In genomic region chr1:30273456-30273855, GRCh38 we compare ENCODE assay signal across 15 cellular contexts.
DNase-seq lines count a peak whose midpoint lies in the region; TF ChIP-seq lines count a peak whose summit lies in the region.
"Had no signal": no experiment of that assay in that cellular context is flagged by ENCODE, and none has a peak within 500 bp of the region (broad histone marks: within the 10 kb centered on the region; RNA-seq: fewer than 3 reads in every experiment).

No MANE protein-coding gene starts in this region.

- intact Hi-C loops in activated T-helper 2 cell treated with anti-CD3 and anti-CD28 coated beads, Interferon-gamma antibody, Interleukin-2, Interleukin-4, amounts not matched to agents 10 μg/mL and 5 μg/mL and 100 μg/mL, durations not matched to agents 14 hours and 24 hours and 36 hours (cut with micrococcal nuclease), result no loop called here

- no peak overlapping the region for H2BK5ac ChIP-seq in trophoblast cell (ENCODE audit: low read depth, low read length, poor library complexity)

- no peaks in the 10 kb centered on the region for H3K9me3 Mint-ChIP-seq in endodermal cell
- H3K9me3 Mint-ChIP-seq in activated T-helper 2 cell treated with anti-CD3 and anti-CD28 coated beads, Interferon-gamma antibody, Interleukin-2, Interleukin-4, amounts not matched to agents 10 μg/mL and 5 μg/mL and 100 μg/mL, durations not matched to agents 14 hours and 24 hours and 36 hours, result no peaks in the 10 kb centered on the region
- H3K9me3 Mint-ChIP-seq: CD4-positive, alpha-beta memory T cell had no signal

- H3K23ac ChIP-seq in trophoblast cell (ENCODE audit: low read length), result no peak overlapping the region

- H3K27me3 Mint-ChIP-seq in endodermal cell (ENCODE audit: insufficient read depth), result no peaks in the 10 kb centered on the region
- peaks cover 3% of the 10 kb centered on the region for H3K27me3 Mint-ChIP-seq in activated T-helper 2 cell treated with anti-CD3 and anti-CD28 coated beads, Interferon-gamma antibody, Interleukin-2, Interleukin-4, amounts not matched to agents 10 μg/mL and 5 μg/mL and 100 μg/mL, durations not matched to agents 14 hours and 24 hours and 36 hours (ENCODE audit: low read depth)

- no peak overlapping the region for H3K4me3 Mint-ChIP-seq in endodermal cell
- no peak overlapping the region for H3K4me3 Mint-ChIP-seq in activated T-helper 2 cell treated with anti-CD3 and anti-CD28 coated beads, Interferon-gamma antibody, Interleukin-2, Interleukin-4, amounts not matched to agents 10 μg/mL and 5 μg/mL and 100 μg/mL, durations not matched to agents 14 hours and 24 hours and 36 hours (ENCODE audit: low read depth)
- H3K4me3 Mint-ChIP-seq: CD4-positive, alpha-beta memory T cell had no signal

- no peak overlapping the region for H3K18ac ChIP-seq in trophoblast cell (ENCODE audit: low read length)

- 96 to 100% methylated on average over 4 to 5 of the region's 5 CpGs for WGBS in endodermal cell (ENCODE audit: insufficient coverage in 1 of 2, insufficient read length in 1 of 2), 2 experiments
- no CpG with 5 or more reads among the region's 5 CpGs for WGBS in trophoblast cell (ENCODE audit: extremely low coverage, insufficient coverage, insufficient read length)

- H3K79me1 ChIP-seq in trophoblast cell (ENCODE audit: low read length), result no peaks in the 10 kb centered on the region

- H3K4me2 ChIP-seq in BLaER1, result peak overlapping the region; percentile 68
- H3K4me2 ChIP-seq in trophoblast cell (ENCODE audit: low read length), result no peak overlapping the region

- H3K4me1 ChIP-seq in BLaER1, result peaks cover 49% of the 10 kb centered on the region
- H3K4me1 ChIP-seq in endodermal cell (ENCODE audit: control insufficient read depth, insufficient read depth, low read length), result no peaks in the 10 kb centered on the region
- H3K4me1 ChIP-seq in trophoblast cell (ENCODE audit: control insufficient read depth in 1 of 2, insufficient read depth in 2 of 2, low read length in 2 of 2), result no peaks in the 10 kb centered on the region

- H4K91ac ChIP-seq in trophoblast cell (ENCODE audit: low read depth, low read length), result no peak overlapping the region

- H2BK12ac ChIP-seq in trophoblast cell (ENCODE audit: low read length), result no peak overlapping the region

- no peaks in the 10 kb centered on the region for H3K79me2 ChIP-seq in trophoblast cell (ENCODE audit: control insufficient read depth, insufficient read depth, low read length, poor library complexity)

- H3K4ac ChIP-seq in trophoblast cell (ENCODE audit: low read depth, low read length), result no peak overlapping the region

- H3K14ac ChIP-seq in trophoblast cell (ENCODE audit: low read length), result no peak overlapping the region

- no peak overlapping the region for H2BK120ac ChIP-seq in trophoblast cell (ENCODE audit: insufficient read depth, low read length, poor library complexity)

- no peak overlapping the region for H2AK5ac ChIP-seq in trophoblast cell (ENCODE audit: low read length)

- no peak overlapping the region for H2AFZ ChIP-seq in trophoblast cell (ENCODE audit: insufficient read depth, low read length, poor library complexity)
- H2AFZ ChIP-seq: GM23248 had no signal

- no peak overlapping the region for H3K9ac ChIP-seq in BLaER1
- no peak overlapping the region for H3K9ac ChIP-seq in endodermal cell (ENCODE audit: extremely low read depth, low read length, poor library complexity, severe bottlenecking)
- no peak overlapping the region for H3K9ac ChIP-seq in trophoblast cell (ENCODE audit: low read length)
- H3K9ac ChIP-seq: GM23248 had no signal

- H3K36me3 Mint-ChIP-seq in endodermal cell (ENCODE audit: low read depth), result no peaks in the 10 kb centered on the region
- H3K36me3 Mint-ChIP-seq in activated T-helper 2 cell treated with anti-CD3 and anti-CD28 coated beads, Interferon-gamma antibody, Interleukin-2, Interleukin-4, amounts not matched to agents 10 μg/mL and 5 μg/mL and 100 μg/mL, durations not matched to agents 14 hours and 24 hours and 36 hours (ENCODE audit: low read depth), result no peaks in the 10 kb centered on the region
- H3K36me3 Mint-ChIP-seq: CD4-positive, alpha-beta memory T cell had no signal

- peak; percentile 42 for DNase-seq in activated CD8-positive, alpha-beta memory T cell treated with anti-CD3 and anti-CD28 coated beads for 24 hours
- no peak for DNase-seq in activated CD8-positive, alpha-beta memory T cell treated with anti-CD3 and anti-CD28 coated beads, Interleukin-2, amount 50 U/mL, for 4 hours
- DNase-seq in endodermal cell (peak; percentile 33), trophoblast cell (no peak), HUDEP-2 (lab: John Stamatoyannopoulos, UW; ENCODE audit: unreplicated experiment in 76 of 76) (no peak), inferior parietal cortex (ENCODE audit: extremely low spot score) (no peak)
- DNase-seq in activated T-helper 2 cell treated with anti-CD3 and anti-CD28 coated beads, Interferon-gamma antibody, Interleukin-2, Interleukin-4, amounts not matched to agents 10 μg/mL and 5 μg/mL and 100 μg/mL, durations not matched to agents 14 hours and 24 hours and 36 hours (ENCODE audit: low spot score), result no peak
- DNase-seq: 8988T; ACHN; CD4-positive, alpha-beta memory T cell; DMS79; GM23248 had no signal

- H3K27ac ChIP-seq in BLaER1 (peak overlapping the region; percentile 59), endodermal cell (ENCODE audit: low read depth, low read length) (no peak overlapping the region), trophoblast cell (ENCODE audit: low read depth, low read length) (no peak overlapping the region)
- H3K27ac ChIP-seq: C4-2B, GM23248 had no signal

- TF ChIP-seq CTCF in endodermal cell (conservative IDR thresholded peaks at IDR 0.05), result no peak

- H3K36me3 ChIP-seq in BLaER1, result no peaks in the 10 kb centered on the region
- no peaks in the 10 kb centered on the region for H3K36me3 ChIP-seq in endodermal cell (ENCODE audit: control insufficient read depth, insufficient read depth, low read length)
- H3K36me3 ChIP-seq in trophoblast cell (ENCODE audit: control insufficient read depth in 1 of 2, insufficient read depth in 2 of 2, low read length in 2 of 2), result no peaks in the 10 kb centered on the region

- no peaks in the 10 kb centered on the region for H4K20me1 ChIP-seq in BLaER1

- peaks cover 20% of the 10 kb centered on the region for H3K4me1 Mint-ChIP-seq in endodermal cell
- no peaks in the 10 kb centered on the region for H3K4me1 Mint-ChIP-seq in activated T-helper 2 cell treated with anti-CD3 and anti-CD28 coated beads, Interferon-gamma antibody, Interleukin-2, Interleukin-4, amounts not matched to agents 10 μg/mL and 5 μg/mL and 100 μg/mL, durations not matched to agents 14 hours and 24 hours and 36 hours (ENCODE audit: low read depth)
- H3K4me1 Mint-ChIP-seq: CD4-positive, alpha-beta memory T cell had no signal

- H4K12ac ChIP-seq in trophoblast cell (ENCODE audit: low read depth, low read length), result no peak overlapping the region

- H4K8ac ChIP-seq in trophoblast cell (ENCODE audit: low read depth, low read length), result no peak overlapping the region

- no peak overlapping the region for H3K27ac Mint-ChIP-seq in endodermal cell
- no peak overlapping the region for H3K27ac Mint-ChIP-seq in activated T-helper 2 cell treated with anti-CD3 and anti-CD28 coated beads, Interferon-gamma antibody, Interleukin-2, Interleukin-4, amounts not matched to agents 10 μg/mL and 5 μg/mL and 100 μg/mL, durations not matched to agents 14 hours and 24 hours and 36 hours
- H3K27ac Mint-ChIP-seq: CD4-positive, alpha-beta memory T cell had no signal

- H3K27me3 ChIP-seq in BLaER1 (no peaks in the 10 kb centered on the region), endodermal cell (ENCODE audit: control insufficient read depth, insufficient read depth, low read length, poor library complexity, severe bottlenecking) (no peaks in the 10 kb centered on the region), trophoblast cell (ENCODE audit: insufficient read depth, low read length) (no peaks in the 10 kb centered on the region)

- H3K4me3 ChIP-seq in BLaER1, result no peak overlapping the region
- H3K4me3 ChIP-seq in endodermal cell (ENCODE audit: low read length), result no peak overlapping the region
- H3K4me3 ChIP-seq in trophoblast cell (ENCODE audit: low read depth, low read length), result peak overlapping the region; percentile 18
- H3K4me3 ChIP-seq: GM12878, GM23248 had no signal

- H3K9me3 ChIP-seq in BLaER1 (peaks cover 16% of the 10 kb centered on the region), endodermal cell (ENCODE audit: control insufficient read depth, low read length) (peaks cover 4% of the 10 kb centered on the region), trophoblast cell (ENCODE audit: insufficient read depth, low read depth, low read length) (peaks cover 4% of the 10 kb centered on the region)

Comparison
In these comparisons a context has a peak if more than half of its experiments do, and no peak if none do; other contexts are left out.
1. DNase-seq: peak in activated CD8-positive, alpha-beta memory T cell treated with anti-CD3 and anti-CD28 coated beads for 24 hours (single experiment) and endodermal cell (single experiment); none in activated CD8-positive, alpha-beta memory T cell treated with anti-CD3 and anti-CD28 coated beads, Interleukin-2, amount 50 U/mL, for 4 hours (single experiment), trophoblast cell (0 of 2), HUDEP-2 (0 of 76), activated T-helper 2 cell treated with anti-CD3 and anti-CD28 coated beads, Interferon-gamma antibody, Interleukin-2, Interleukin-4, amounts not matched to agents 10 μg/mL and 5 μg/mL and 100 μg/mL, durations not matched to agents 14 hours and 24 hours and 36 hours (single experiment) and inferior parietal cortex (single experiment).